Comparison of ENCODE assay signal across 12 cellular contexts in the genomic region with DNA sequence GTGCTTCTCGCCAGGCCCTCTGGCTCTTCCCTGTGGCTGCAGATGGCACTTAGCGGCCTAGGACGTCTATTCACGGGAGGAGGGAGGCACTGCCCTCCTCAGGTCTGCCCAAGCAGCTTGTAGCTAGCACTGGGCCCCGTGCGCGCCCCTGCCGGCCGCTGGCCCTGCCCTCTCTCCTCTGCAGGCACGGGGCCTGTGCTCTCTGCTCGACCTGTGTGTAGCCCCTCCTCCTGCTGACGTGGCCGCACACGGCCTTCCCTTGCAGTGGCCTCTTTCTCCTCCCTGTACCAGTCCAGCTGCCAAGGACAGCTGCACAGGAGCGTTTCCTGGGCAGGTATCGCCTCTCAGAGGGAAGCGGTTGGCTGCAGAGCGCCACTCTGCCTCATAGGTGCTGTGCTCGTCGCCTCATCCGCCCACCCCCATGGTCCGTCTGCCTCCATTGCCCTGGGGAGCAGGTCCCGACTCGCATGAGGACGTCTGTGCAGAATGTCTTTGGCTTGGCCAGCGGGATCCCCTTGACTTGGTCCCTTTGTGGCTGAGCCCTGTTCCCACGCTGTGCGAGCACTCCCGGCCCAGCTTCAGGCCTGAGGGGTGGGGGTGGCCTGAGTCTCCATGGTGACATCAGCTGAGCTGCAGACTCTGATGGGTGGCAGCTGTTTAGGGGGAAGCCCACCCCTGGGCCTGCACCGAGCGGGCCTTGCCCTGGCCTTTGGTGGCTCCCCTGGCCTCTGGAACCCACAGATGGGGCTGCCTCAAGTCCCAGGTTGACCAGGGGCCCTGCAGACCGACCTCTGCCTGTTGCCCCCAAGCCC. TPM values are rescaled to one million over a fixed set of nuclear protein-coding genes. Genes with fewer than 3 reads are reported as not detected.
A peak's percentile ranks its signal among the peaks of the same experiment; 100 is the strongest.
DNase-seq lines count a peak whose midpoint lies in the region; ATAC-seq and TF ChIP-seq lines count a peak whose summit lies in the region.
"Had no signal": no experiment of that assay in that cellular context is flagged by ENCODE, and none has a peak within 500 bp of the region (broad histone marks: within the 10 kb centered on the region; RNA-seq: fewer than 3 reads in every experiment).

No MANE protein-coding gene starts in this region.

- TF ChIP-seq POLR2A in transverse colon (IDR thresholded peaks at IDR 0.05) (no peak), tibial nerve (IDR thresholded peaks at IDR 0.05) (no peak)

- CTCF ChIA-PET in Calu3 (lab: Charles Lee): no interaction called here

- WGBS in transverse colon (ENCODE audit: low coverage in 1 of 2), 2 donors: 64 to 76% methylated on average over 8 to 24 of the region's 32 CpGs
- 78 to 84% methylated on average over 21 to 31 of the region's 32 CpGs for WGBS in tibial nerve, 2 donors

- H3K36me3 ChIP-seq in left lung (peaks cover 0 to 99% of the 10 kb centered on the region in 2 donors), transverse colon (peaks cover 0 to 8% (median 4%) of the 10 kb centered on the region in 4 donors), tibial nerve (peaks cover 0 to 100% (median 0%) of the 10 kb centered on the region in 3 donors)

- in situ Hi-C loops in transverse colon (cut with MboI; ENCODE audit: low pct_ligation_motif_present in 1 of 4, low pct_unique_long_range_greater_than_20kb in 1 of 4, low sequenced_read_pairs in 3 of 4): no loop called here

- TF ChIP-seq CTCF in left lung (IDR thresholded peaks at IDR 0.05) (no peak), transverse colon (IDR thresholded peaks at IDR 0.05) (peak in 3 of 5 experiments; percentile 18 to 36 (median 25)), Calu3 (IDR thresholded peaks at IDR 0.05; ENCODE audit: unreplicated experiment) (no peak), tibial nerve (IDR thresholded peaks at IDR 0.05) (no peak)

- TF ChIP-seq EP300 in transverse colon (IDR thresholded peaks at IDR 0.05; ENCODE audit: low read depth) (no peak), tibial nerve (IDR thresholded peaks at IDR 0.05) (no peak)

- H3K27me3 ChIP-seq in left lung (no peaks in the 10 kb centered on the region), transverse colon (no peaks in the 10 kb centered on the region), tibial nerve (no peaks in the 10 kb centered on the region)

- H3K4me1 Mint-ChIP-seq in central memory CD8-positive, alpha-beta T cell: peaks cover 4% of the 10 kb centered on the region
- no peaks in the 10 kb centered on the region for H3K4me1 Mint-ChIP-seq in Calu3 (ENCODE audit: low read depth, unreplicated experiment)

- no TSS peak for BruUV-seq in Calu3 (replicated peaks; lab: Mats Ljungman, UMichigan)

- no peak for ATAC-seq in central memory CD8-positive, alpha-beta T cell (replicated peaks; ENCODE audit: extremely low read depth, poor library complexity, severe bottlenecking)
- ATAC-seq in left lung: peak; percentile 5
- ATAC-seq in GM21447 (IDR thresholded peaks at IDR 0.05; ENCODE audit: unreplicated experiment): no peak

- H3K4me3 Mint-ChIP-seq in central memory CD8-positive, alpha-beta T cell: no peak overlapping the region
- H3K4me3 Mint-ChIP-seq in Calu3 (ENCODE audit: low read depth, unreplicated experiment): no peak overlapping the region
- H3K4me3 Mint-ChIP-seq: memory B cell had no signal

- no peaks in the 10 kb centered on the region for H3K9me3 Mint-ChIP-seq in central memory CD8-positive, alpha-beta T cell
- H3K9me3 Mint-ChIP-seq in Calu3 (ENCODE audit: low read depth, unreplicated experiment): no peaks in the 10 kb centered on the region
- H3K9me3 Mint-ChIP-seq: memory B cell had no signal

- DNase-seq in NCI-H2107 treated with DMSO at 0.1 percent for 48 hours (lab: John Stamatoyannopoulos, UW; ENCODE audit: unreplicated experiment) (peak; percentile 94), left lung (no peak), transverse colon (peak; percentile 50), Calu3 (no peak), tibial nerve (ENCODE audit: low spot score in 2 of 2) (no peak)
- no peak for DNase-seq in central memory CD8-positive, alpha-beta T cell (ENCODE audit: low spot score in 2 of 2)
- DNase-seq: activated CD4-positive, alpha-beta T cell treated with anti-CD3 and anti-CD28 coated beads, Interleukin-2, amount 50 U/mL, for 4 hours; amygdala; EL; NCI-H1048 had no signal

- H3K9me3 ChIP-seq in left lung (no peaks in the 10 kb centered on the region), transverse colon (no peaks in the 10 kb centered on the region), tibial nerve (no peaks in the 10 kb centered on the region)

- H3K27me3 Mint-ChIP-seq in central memory CD8-positive, alpha-beta T cell: no peaks in the 10 kb centered on the region
- no peaks in the 10 kb centered on the region for H3K27me3 Mint-ChIP-seq in Calu3 (ENCODE audit: unreplicated experiment)
- H3K27me3 Mint-ChIP-seq: memory B cell had no signal

- intact Hi-C loops in left lung (cut with DNase I) (no loop called here), transverse colon (cut with DNase I; ENCODE audit: low total_unique reads) (no loop called here), Calu3 (cut with micrococcal nuclease; ENCODE audit: unreplicated experiment) (no loop called here)

- peaks cover 11% of the 10 kb centered on the region for H3K36me3 Mint-ChIP-seq in central memory CD8-positive, alpha-beta T cell (ENCODE audit: insufficient read depth)
- H3K36me3 Mint-ChIP-seq in Calu3 (ENCODE audit: insufficient read depth, unreplicated experiment): peaks cover 51% of the 10 kb centered on the region

- H3K4me1 ChIP-seq in left lung (peaks cover 0 to 10% of the 10 kb centered on the region in 2 donors), transverse colon (peaks cover 0 to 18% (median 9%) of the 10 kb centered on the region in 4 donors), tibial nerve (peaks cover 0 to 16% (median 0%) of the 10 kb centered on the region in 4 donors)

- H3K4me3 ChIP-seq in left lung (no peak overlapping the region), transverse colon (no peak overlapping the region), tibial nerve (no peak overlapping the region)

- peak overlapping the region; percentile 61 for H3K27ac Mint-ChIP-seq in central memory CD8-positive, alpha-beta T cell (ENCODE audit: low read depth)
- no peak overlapping the region for H3K27ac Mint-ChIP-seq in Calu3 (ENCODE audit: unreplicated experiment)
- H3K27ac Mint-ChIP-seq: memory B cell had no signal

- no peak overlapping the region for H3K27ac ChIP-seq in left lung
- peak overlapping the region in 3 of 4 donors; percentile 31 to 60 (median 58) for H3K27ac ChIP-seq in transverse colon
- H3K27ac ChIP-seq in tibial nerve: peak overlapping the region in 2 of 4 donors; percentile 7 to 64

RNA-seq across cellular contexts. Expression of gene TSC2, which starts 34.6 kb away (rescaled TPM):
- total RNA-seq in left lung (100 to 1,000 TPM; 116 to 126 TPM), transverse colon (100 to 1,000 TPM in 2 of 4 donors, 10 to 100 TPM in 2; 88.3 to 206 (median 127) TPM), Calu3 (2022) (170 and 194 TPM in 2 replicates), tibial nerve (100 to 1,000 TPM in 2 of 4 donors, 10 to 100 TPM in 2; 75.4 to 507 (median 111) TPM)

RNA-seq across cellular contexts. Expression of gene NTHL1, which starts 34.7 kb away (rescaled TPM):
- total RNA-seq in left lung (10 to 100 TPM; 19.4 to 29.8 TPM), transverse colon (10 to 100 TPM; 12.7 to 32.9 (median 23.2) TPM), Calu3 (2022) (32.8 and 33.8 TPM in 2 replicates), tibial nerve (10 to 100 TPM; 22.8 to 56.7 (median 28.1) TPM)

RNA-seq across cellular contexts. Expression of gene PKD1, which starts 53.3 kb away (rescaled TPM):
- total RNA-seq in left lung (10 to 100 TPM; 63.2 to 73.5 TPM), transverse colon (1,000 to 10,000 TPM in 1 of 4 donors, 100 to 1,000 TPM in 3; 131 to 1,015 (median 289) TPM), Calu3 (2022) (82.0 and 86.0 TPM in 2 replicates), tibial nerve (100 to 1,000 TPM; 207 to 542 (median 381) TPM)

RNA-seq across cellular contexts. Expression of gene NHERF2, which starts 55.7 kb away (rescaled TPM):
- total RNA-seq in left lung (100 to 1,000 TPM; 186 to 349 TPM), transverse colon (10 to 100 TPM in 3 of 4 donors, 1 to 10 TPM in 1; 3.7 to 61.9 (median 29.8) TPM), Calu3 (2022) (15.7 and 22.0 TPM in 2 replicates), tibial nerve (10 to 100 TPM; 54.7 to 83.1 (median 64.9) TPM)

Comparison
In these comparisons a context has a peak if more than half of its experiments do, and no peak if none do; other contexts are left out.
1. DNase-seq: peak in NCI-H2107 treated with DMSO at 0.1 percent for 48 hours (single experiment) and transverse colon (single experiment); none in central memory CD8-positive, alpha-beta T cell (0 of 2), left lung (0 of 2), Calu3 (single experiment) and tibial nerve (0 of 2).
2. H3K27ac ChIP-seq: peak in transverse colon (3 of 4); none in left lung (0 of 2).
3. CTCF ChIP-seq: peak in transverse colon (3 of 5); none in left lung (0 of 2), Calu3 (single experiment) and tibial nerve (0 of 5).